In the genomic region with DNA sequence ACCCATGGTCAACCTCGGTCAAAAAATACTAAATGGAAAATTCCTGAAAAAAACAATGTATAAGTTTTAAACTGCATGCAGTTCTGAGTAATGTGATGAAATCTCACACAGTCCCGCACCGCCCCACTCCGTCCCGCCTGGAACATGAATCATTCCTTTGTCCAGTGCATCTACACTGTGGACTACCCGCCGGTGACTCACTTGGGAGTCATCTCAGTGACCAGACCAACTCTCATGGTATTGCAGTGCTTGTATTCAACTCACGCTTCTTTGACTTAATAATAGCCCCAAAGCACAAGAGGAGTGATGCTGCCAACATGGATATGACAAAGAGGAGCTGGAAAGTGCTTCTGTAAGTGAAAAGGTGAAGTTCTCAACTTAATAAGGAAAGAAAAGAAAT, we compare ENCODE assay signal across 8 cellular contexts. TPM values are rescaled to one million over a fixed set of nuclear protein-coding genes. Genes with fewer than 3 reads are reported as not detected.
A peak's percentile ranks its signal among the peaks of the same experiment; 100 is the strongest.
DNase-seq lines count a peak whose midpoint lies in the region; ATAC-seq, FAIRE-seq and TF ChIP-seq lines count a peak whose summit lies in the region.

No MANE protein-coding gene starts in this region.

- H3K9me3 ChIP-seq in body of pancreas (no peaks in the 10 kb centered on the region), tibial nerve (peaks cover 0 to 1% (median 0%) of the 10 kb centered on the region in 4 donors)

- intact Hi-C loops in body of pancreas (cut with DNase I), result no loop called here

- H3K4me1 Mint-ChIP-seq in progenitor cell of endocrine pancreas (ENCODE audit: low read depth), result peaks cover 5% of the 10 kb centered on the region

- no peak for TF ChIP-seq CTCF in body of pancreas (IDR thresholded peaks at IDR 0.05)
- TF ChIP-seq CTCF in tibial nerve (IDR thresholded peaks at IDR 0.05), result no peak
- TF ChIP-seq CTCF in progenitor cell of endocrine pancreas (IDR thresholded peaks at IDR 0.05; ENCODE audit: unreplicated experiment), result no peak

- H3K4me3 Mint-ChIP-seq in progenitor cell of endocrine pancreas (ENCODE audit: low read depth), result no peak overlapping the region

- H3K4me1 ChIP-seq in body of pancreas, result peaks cover 9% of the 10 kb centered on the region
- peaks cover 0 to 28% (median 10%) of the 10 kb centered on the region in 4 donors for H3K4me1 ChIP-seq in tibial nerve

- TF ChIP-seq POLR2A in body of pancreas (IDR thresholded peaks at IDR 0.05), result no peak
- TF ChIP-seq POLR2A in tibial nerve (IDR thresholded peaks at IDR 0.05), result no peak

- no peak overlapping the region for H3K4me3 ChIP-seq in body of pancreas
- no peak overlapping the region for H3K4me3 ChIP-seq in tibial nerve

- no peaks in the 10 kb centered on the region for H3K27me3 Mint-ChIP-seq in progenitor cell of endocrine pancreas

- DNase-seq in HTR-8/SVneo (ENCODE audit: insufficient read length, low spot score) (peak; percentile 47), body of pancreas (peak; percentile 41 to 66 (median 61)), kidney glomerular epithelial cell (lab: John Stamatoyannopoulos, UW) (peak; percentile 96), tibial nerve (ENCODE audit: low spot score in 2 of 2) (peak; percentile 35 to 53), SHP77 treated with DMSO at 0.1 percent for 48 hours (lab: John Stamatoyannopoulos, UW) (no peak), progenitor cell of endocrine pancreas (ENCODE audit: low spot score, unreplicated experiment) (no peak)

- H3K36me3 Mint-ChIP-seq in progenitor cell of endocrine pancreas (ENCODE audit: insufficient read depth), result peaks cover 5% of the 10 kb centered on the region

- ATAC-seq in body of pancreas (peak; percentile 81), HG03571 (IDR thresholded peaks at IDR 0.05; ENCODE audit: unreplicated experiment) (no peak), HG03039 (IDR thresholded peaks at IDR 0.05; ENCODE audit: unreplicated experiment) (no peak)

- 79 to 88% methylated on average over 8 of the region's 8 CpGs for WGBS in body of pancreas, 2 donors
- 18 to 43% methylated on average over 8 of the region's 8 CpGs for WGBS in tibial nerve, 2 donors

- H3K36me3 ChIP-seq in body of pancreas (replicated peaks in 1 of 2; ENCODE audit: insufficient read depth in 1 of 2, low read depth in 2 of 2), result no peaks in the 10 kb centered on the region
- no peaks in the 10 kb centered on the region for H3K36me3 ChIP-seq in tibial nerve

- TF ChIP-seq EP300 in tibial nerve (IDR thresholded peaks at IDR 0.05), result peak in 1 of 2 donors; percentile 90

- H3K27ac ChIP-seq in body of pancreas (no peak overlapping the region), tibial nerve (peak overlapping the region in 3 of 4 donors; percentile 43 to 87 (median 66))

- H3K27me3 ChIP-seq in body of pancreas (no peaks in the 10 kb centered on the region), tibial nerve (no peaks in the 10 kb centered on the region)

- H3K27ac Mint-ChIP-seq in progenitor cell of endocrine pancreas, result no peak overlapping the region

- peaks cover 7% of the 10 kb centered on the region for H3K9me3 Mint-ChIP-seq in progenitor cell of endocrine pancreas (ENCODE audit: low read depth)

- FAIRE-seq in HTR-8/SVneo (lab: Jason Lieb, UNC), result no peak

RNA-seq across cellular contexts. Expression of gene ARHGAP32, which starts 48.8 kb away (rescaled TPM):
- total RNA-seq in body of pancreas (10 to 100 TPM; 26.0 to 30.4 TPM), tibial nerve (10 to 100 TPM; 10.9 to 28.0 (median 19.2) TPM), progenitor cell of endocrine pancreas (42.3 and 48.0 TPM in 2 replicates)

Comparison
In these comparisons a context has a peak if more than half of its experiments do, and no peak if none do; other contexts are left out.
1. DNase-seq: peak in HTR-8/SVneo (single experiment), body of pancreas (4 of 4), kidney glomerular epithelial cell (single experiment) and tibial nerve (2 of 2); none in SHP77 treated with DMSO at 0.1 percent for 48 hours (single experiment) and progenitor cell of endocrine pancreas (single experiment).
2. H3K27ac ChIP-seq: peak in tibial nerve (3 of 4); none in body of pancreas (0 of 4).